Comparison of ENCODE assay signal across 1 cellular context in the genomic region with DNA sequence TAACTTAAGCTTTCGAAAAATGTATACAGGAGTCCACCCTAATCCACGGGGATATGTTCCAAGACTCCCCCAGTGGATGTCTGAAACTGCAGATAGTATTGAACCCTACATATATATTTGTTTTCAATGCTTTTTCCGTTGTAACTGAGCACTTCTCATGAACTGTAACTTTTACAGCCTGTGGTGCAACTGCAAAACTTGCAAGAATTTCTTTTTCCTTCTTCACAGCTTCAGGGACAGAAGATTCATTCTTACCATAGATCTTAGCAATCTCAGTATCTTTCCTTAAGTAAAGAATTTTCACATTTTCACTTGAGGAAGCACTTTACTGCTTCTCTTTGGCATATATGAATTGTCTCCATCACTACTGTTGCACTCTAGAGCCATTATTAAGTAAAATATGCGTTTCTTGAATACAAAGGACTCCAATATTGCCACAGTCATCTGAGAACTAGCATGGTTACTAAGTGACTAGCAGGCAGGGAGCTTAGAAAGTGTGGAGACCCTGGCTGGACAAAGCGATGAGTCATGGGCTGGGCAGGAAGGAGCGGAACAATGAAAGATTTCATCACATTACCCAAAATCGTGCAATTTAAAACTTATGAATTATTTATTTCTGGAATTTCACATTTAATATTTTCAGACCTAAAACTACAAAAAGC.
A peak's percentile ranks its signal among the peaks of the same experiment; 100 is the strongest.
TF ChIP-seq lines count a peak whose summit lies in the region.

No MANE protein-coding gene starts in this region.

TF ChIP-seq in HepG2, 621 proteins besides CTCF, POLR2A, EP300 and RAD21:
- TF ChIP-seq CC2D1A (CRISPR knock-in tag; IDR thresholded peaks at IDR 0.05), result no peak
- no peak for TF ChIP-seq ZNF430 (CRISPR knock-in tag; IDR thresholded peaks at IDR 0.05)
- no peak for TF ChIP-seq ZNF740 (CRISPR knock-in tag; IDR thresholded peaks at IDR 0.05)
- TF ChIP-seq RORA (CRISPR knock-in tag; IDR thresholded peaks at IDR 0.05), result no peak
- TF ChIP-seq KLF16 (CRISPR knock-in tag; IDR thresholded peaks at IDR 0.05), result no peak
- no peak for TF ChIP-seq SALL2 (CRISPR knock-in tag; IDR thresholded peaks at IDR 0.05)
- TF ChIP-seq ZNF224 (CRISPR knock-in tag; IDR thresholded peaks at IDR 0.05), result no peak
- TF ChIP-seq, protein P1, sequence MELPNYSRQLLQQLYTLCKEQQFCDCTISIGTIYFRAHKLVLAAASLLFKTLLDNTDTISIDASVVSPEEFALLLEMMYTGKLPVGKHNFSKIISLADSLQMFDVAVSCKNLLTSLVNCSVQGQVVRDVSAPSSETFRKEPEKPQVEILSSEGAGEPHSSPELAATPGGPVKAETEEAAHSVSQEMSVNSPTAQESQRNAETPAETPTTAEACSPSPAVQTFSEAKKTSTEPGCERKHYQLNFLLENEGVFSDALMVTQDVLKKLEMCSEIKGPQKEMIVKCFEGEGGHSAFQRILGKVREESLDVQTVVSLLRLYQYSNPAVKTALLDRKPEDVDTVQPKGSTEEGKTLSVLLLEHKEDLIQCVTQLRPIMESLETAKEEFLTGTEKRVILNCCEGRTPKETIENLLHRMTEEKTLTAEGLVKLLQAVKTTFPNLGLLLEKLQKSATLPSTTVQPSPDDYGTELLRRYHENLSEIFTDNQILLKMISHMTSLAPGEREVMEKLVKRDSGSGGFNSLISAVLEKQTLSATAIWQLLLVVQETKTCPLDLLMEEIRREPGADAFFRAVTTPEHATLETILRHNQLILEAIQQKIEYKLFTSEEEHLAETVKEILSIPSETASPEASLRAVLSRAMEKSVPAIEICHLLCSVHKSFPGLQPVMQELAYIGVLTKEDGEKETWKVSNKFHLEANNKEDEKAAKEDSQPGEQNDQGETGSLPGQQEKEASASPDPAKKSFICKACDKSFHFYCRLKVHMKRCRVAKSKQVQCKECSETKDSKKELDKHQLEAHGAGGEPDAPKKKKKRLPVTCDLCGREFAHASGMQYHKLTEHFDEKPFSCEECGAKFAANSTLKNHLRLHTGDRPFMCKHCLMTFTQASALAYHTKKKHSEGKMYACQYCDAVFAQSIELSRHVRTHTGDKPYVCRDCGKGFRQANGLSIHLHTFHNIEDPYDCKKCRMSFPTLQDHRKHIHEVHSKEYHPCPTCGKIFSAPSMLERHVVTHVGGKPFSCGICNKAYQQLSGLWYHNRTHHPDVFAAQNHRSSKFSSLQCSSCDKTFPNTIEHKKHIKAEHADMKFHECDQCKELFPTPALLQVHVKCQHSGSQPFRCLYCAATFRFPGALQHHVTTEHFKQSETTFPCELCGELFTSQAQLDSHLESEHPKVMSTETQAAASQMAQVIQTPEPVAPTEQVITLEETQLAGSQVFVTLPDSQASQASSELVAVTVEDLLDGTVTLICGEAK (IDR thresholded peaks at IDR 0.05), result no peak
- TF ChIP-seq, protein P1 (CRISPR knock-in tag; IDR thresholded peaks at IDR 0.05), result no peak
- TF ChIP-seq CEBPB (IDR thresholded peaks at IDR 0.05; ENCODE audit: borderline replicate concordance, low read depth, low read length), result peak; percentile 48; the same call in 1 of the 2 replicates
- no peak for TF ChIP-seq SOX6 (IDR thresholded peaks at IDR 0.05)
- TF ChIP-seq SOX6 (CRISPR knock-in tag; IDR thresholded peaks at IDR 0.05), result peak; percentile 39; the same call in 1 of the 2 replicates
- TF ChIP-seq HNF4G (IDR thresholded peaks at IDR 0.05; ENCODE audit: borderline replicate concordance, low read depth, low read length), result no peak
- TF ChIP-seq HNF4G (CRISPR knock-in tag; IDR thresholded peaks at IDR 0.05; ENCODE audit: borderline replicate concordance, low read depth), result no peak
- peak; percentile 76 for TF ChIP-seq NFE2L2 (IDR thresholded peaks at IDR 0.05; ENCODE audit: low read length)
- TF ChIP-seq EHMT2 (IDR thresholded peaks at IDR 0.05; ENCODE audit: borderline replicate concordance, low read depth, low read length), result no peak
- TF ChIP-seq KLF6 (CRISPR knock-in tag; IDR thresholded peaks at IDR 0.05), result no peak
- TF ChIP-seq FLYWCH1 (CRISPR knock-in tag; IDR thresholded peaks at IDR 0.05), result no peak
- TF ChIP-seq MAZ (IDR thresholded peaks at IDR 0.05; ENCODE audit: borderline replicate concordance, low read depth, low read length), result no peak
- no peak for TF ChIP-seq MAZ (CRISPR knock-in tag; IDR thresholded peaks at IDR 0.05; ENCODE audit: low read depth)
- no peak for TF ChIP-seq CREB3 (CRISPR knock-in tag; IDR thresholded peaks at IDR 0.05)
- TF ChIP-seq KMT2B (CRISPR knock-in tag; IDR thresholded peaks at IDR 0.05), result no peak
- no peak for TF ChIP-seq ZNF280B (CRISPR knock-in tag; IDR thresholded peaks at IDR 0.05; ENCODE audit: borderline replicate concordance)
- peak; percentile 82 for TF ChIP-seq FOSL2 (CRISPR knock-in tag; IDR thresholded peaks at IDR 0.05)
- TF ChIP-seq SOX13 (IDR thresholded peaks at IDR 0.05), result no peak
- peak in 1 of 2 experiments; percentile 14; a peak in 1 of 4 replicates for TF ChIP-seq SOX13 (CRISPR knock-in tag; conservative IDR thresholded peaks at IDR 0.05 in 1 of 2, IDR thresholded peaks at IDR 0.05 in 1 of 2)
- no peak for TF ChIP-seq ZNF331 (CRISPR knock-in tag; IDR thresholded peaks at IDR 0.05)
- TF ChIP-seq ZNF556 (CRISPR knock-in tag; IDR thresholded peaks at IDR 0.05; ENCODE audit: borderline replicate concordance), result no peak
- TF ChIP-seq ZNF891 (CRISPR knock-in tag; IDR thresholded peaks at IDR 0.05), result no peak
- TF ChIP-seq FOXO4 (CRISPR knock-in tag; conservative IDR thresholded peaks at IDR 0.05), result no peak
- no peak for TF ChIP-seq ZNF44 (CRISPR knock-in tag; IDR thresholded peaks at IDR 0.05)
